ENCODE assay signal across 1 cellular context in the genomic region with DNA sequence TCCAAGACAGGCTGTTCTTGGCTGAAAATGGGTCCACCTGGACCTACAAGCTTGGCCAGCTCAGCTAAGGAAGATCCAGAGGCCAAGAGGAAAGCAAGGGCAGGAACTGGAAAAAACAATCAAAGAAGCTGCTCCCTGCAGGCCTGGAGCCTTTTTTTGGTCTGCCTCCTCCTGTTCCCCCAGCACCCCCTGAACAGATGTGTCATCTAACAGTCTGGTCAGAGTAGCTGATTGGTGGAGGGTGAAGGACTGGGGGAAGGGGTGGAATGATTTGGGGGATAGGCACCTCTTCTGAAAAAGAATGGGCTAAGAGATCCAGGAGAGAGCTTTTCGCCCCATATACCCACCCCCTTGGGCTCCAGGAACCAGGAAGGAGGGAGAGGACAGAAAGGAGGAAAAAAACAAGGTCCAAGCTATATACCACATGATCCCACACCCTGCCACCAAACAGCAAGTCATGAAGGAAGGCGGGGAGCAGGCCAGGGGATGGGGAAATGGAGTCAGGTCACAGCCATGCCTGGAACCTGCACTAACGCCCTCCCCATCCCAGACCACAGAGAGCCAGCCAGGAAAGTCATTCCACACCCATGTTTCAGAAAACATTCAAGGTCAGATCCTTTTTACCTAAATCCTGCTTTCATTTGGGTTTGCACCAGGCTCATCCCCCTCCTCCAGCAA.
TF ChIP-seq lines count a peak whose summit lies in the region.

No MANE protein-coding gene starts in this region.

TF ChIP-seq in A549, 52 proteins besides CTCF, POLR2A, EP300 and RAD21 (continued from another document):
- no peak for TF ChIP-seq HDAC2 (IDR thresholded peaks at IDR 0.05)
TF ChIP-seq in A549: peak in this region for 0.
